Comparison of ENCODE assay signal across 23 cellular contexts in genomic region chr5:120843390-120843980, GRCh38.
"Had no signal": no experiment of that assay in that cellular context is flagged by ENCODE, and none has a peak within 500 bp of the region (broad histone marks: within the 10 kb centered on the region; RNA-seq: fewer than 3 reads in every experiment).

No MANE protein-coding gene starts in this region.

- H3K27me3 Mint-ChIP-seq: dendritic cell treated with granulocyte-macrophage colony-stimulating factor and Interleukin-4, amounts not matched to agents 40 ng/mL and 50 ng/mL, for 4 days; effector memory CD8-positive, alpha-beta T cell; naive thymus-derived CD4-positive, alpha-beta T cell had no signal

- H3K9me3 Mint-ChIP-seq: dendritic cell treated with granulocyte-macrophage colony-stimulating factor and Interleukin-4, amounts not matched to agents 40 ng/mL and 50 ng/mL, for 4 days; nephron had no signal

- DNase-seq: effector memory CD8-positive, alpha-beta T cell; hypothalamus; left cardiac atrium; left lung; mesenchymal stem cell; midbrain; naive thymus-derived CD4-positive, alpha-beta T cell; nucleus accumbens; stimulated activated CD4-positive, alpha-beta T cell treated with anti-CD3 and anti-CD28 coated beads, Interleukin-12 subunit alpha, Interleukin-12 subunit beta, amount 100 ng/mL, for 4 hours; stimulated activated CD4-positive, alpha-beta T cell treated with anti-CD3 and anti-CD28 coated beads, Interleukin-1b, Interleukin-23, amount 100 ng/mL, for 48 hours; stimulated activated CD4-positive, alpha-beta T cell treated with anti-CD3 and anti-CD28 coated beads, Interleukin-4, amount 100 ng/mL, for 24 hours; stimulated activated naive CD4-positive, alpha-beta T cell treated with Interleukin-2 at 50 U/mL for 16 hours; stomach; thyroid gland; trophoblast cell had no signal

- ATAC-seq: effector memory CD8-positive, alpha-beta T cell; left cardiac atrium; left lung; naive thymus-derived CD4-positive, alpha-beta T cell; sciatic nerve; stimulated activated effector memory CD8-positive, alpha-beta T cell treated with anti-CD3 and anti-CD28 coated beads, Interleukin-12 subunit alpha, Interleukin-12 subunit beta, amount 100 ng/mL, for 72 hours had no signal

- H3K27me3 ChIP-seq: left lung, right atrium auricular region, stomach, thyroid gland, vagina had no signal

- H3K4me1 Mint-ChIP-seq: naive thymus-derived CD4-positive, alpha-beta T cell; stimulated activated effector memory CD8-positive, alpha-beta T cell treated with anti-CD3 and anti-CD28 coated beads, Interleukin-12 subunit alpha, Interleukin-12 subunit beta, amount 100 ng/mL, for 72 hours had no signal

- H3K4me3 Mint-ChIP-seq: dendritic cell treated with granulocyte-macrophage colony-stimulating factor and Interleukin-4, amounts not matched to agents 40 ng/mL and 50 ng/mL, for 4 days; effector memory CD8-positive, alpha-beta T cell; naive thymus-derived CD4-positive, alpha-beta T cell; nephron; stimulated activated effector memory CD8-positive, alpha-beta T cell treated with anti-CD3 and anti-CD28 coated beads, Interleukin-12 subunit alpha, Interleukin-12 subunit beta, amount 100 ng/mL, for 72 hours had no signal

- H3K4me3 ChIP-seq: left lung, prostate gland, right atrium auricular region, smooth muscle cell, stomach, thyroid gland, vagina had no signal

- H3K4me2 ChIP-seq: smooth muscle cell had no signal

- H3K27ac Mint-ChIP-seq: dendritic cell treated with granulocyte-macrophage colony-stimulating factor and Interleukin-4, amounts not matched to agents 40 ng/mL and 50 ng/mL, for 4 days; effector memory CD8-positive, alpha-beta T cell; naive thymus-derived CD4-positive, alpha-beta T cell; nephron; stimulated activated effector memory CD8-positive, alpha-beta T cell treated with anti-CD3 and anti-CD28 coated beads, Interleukin-12 subunit alpha, Interleukin-12 subunit beta, amount 100 ng/mL, for 72 hours had no signal

- H3K36me3 Mint-ChIP-seq: naive thymus-derived CD4-positive, alpha-beta T cell; stimulated activated effector memory CD8-positive, alpha-beta T cell treated with anti-CD3 and anti-CD28 coated beads, Interleukin-12 subunit alpha, Interleukin-12 subunit beta, amount 100 ng/mL, for 72 hours had no signal

- H3K9me3 ChIP-seq: left lung, prostate gland, right atrium auricular region, stomach, thyroid gland, vagina had no signal

- H3K36me3 ChIP-seq: left lung, prostate gland, right atrium auricular region, stomach, thyroid gland, vagina had no signal

- H3K4me1 ChIP-seq: left lung, prostate gland, right atrium auricular region, stomach, thyroid gland, vagina had no signal

- H3K27ac ChIP-seq: left lung, prostate gland, right atrium auricular region, stomach, thyroid gland, vagina had no signal
